Comparison of ENCODE assay signal across 16 cellular contexts in the genomic region with DNA sequence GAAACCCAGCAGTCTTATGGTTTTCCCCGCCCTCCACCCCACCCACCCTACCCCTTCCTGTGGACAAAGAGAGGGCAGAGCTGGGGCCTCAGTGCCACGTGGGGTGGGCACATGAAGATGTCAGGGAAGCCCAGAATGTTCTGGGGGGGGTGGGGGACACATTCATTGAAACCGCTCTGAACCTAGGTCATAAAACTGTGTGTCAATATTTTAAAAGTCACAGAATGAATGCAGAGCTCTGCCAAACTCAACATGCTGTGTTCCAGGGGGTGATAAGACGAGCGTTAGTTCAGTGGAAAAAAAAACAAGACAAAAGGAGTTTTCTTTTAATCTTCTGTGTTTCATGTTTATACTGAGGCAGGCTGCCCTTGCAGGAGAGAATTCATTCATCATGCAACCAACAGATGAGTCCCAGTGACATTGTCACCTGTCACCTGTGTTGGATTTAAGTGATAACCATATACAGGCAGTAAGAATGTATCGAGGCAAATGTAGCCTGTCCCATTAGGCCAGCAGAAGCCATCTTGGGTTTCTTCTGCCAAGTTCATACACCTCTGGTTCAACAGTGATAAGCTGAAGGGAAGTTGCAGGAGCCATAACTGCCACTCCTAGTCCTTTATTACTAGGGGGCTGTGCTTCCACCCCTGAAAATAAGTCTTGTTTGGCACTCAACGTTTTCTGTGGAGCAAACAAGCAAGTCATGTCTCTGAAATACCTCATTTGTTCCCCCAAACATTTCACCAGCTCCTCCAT. TPM values are rescaled to one million over a fixed set of nuclear protein-coding genes. Genes with fewer than 3 reads are reported as not detected.
DNase-seq lines count a peak whose midpoint lies in the region; ATAC-seq and TF ChIP-seq lines count a peak whose summit lies in the region.
"Had no signal": no experiment of that assay in that cellular context is flagged by ENCODE, and none has a peak within 500 bp of the region (broad histone marks: within the 10 kb centered on the region; RNA-seq: fewer than 3 reads in every experiment).

No MANE protein-coding gene starts in this region.

- peak overlapping the region; percentile 42 for H3K27ac Mint-ChIP-seq in endothelial cell (ENCODE audit: unreplicated experiment)

- H3K9me3 Mint-ChIP-seq in endothelial cell (ENCODE audit: unreplicated experiment): no peaks in the 10 kb centered on the region

- H3K4me3 ChIP-seq in right cardiac atrium (ENCODE audit: low read length) (no peak overlapping the region), transverse colon (no peak overlapping the region)
- H3K4me3 ChIP-seq: dorsolateral prefrontal cortex, psoas muscle had no signal

- no peak for TF ChIP-seq POLR2A in transverse colon (IDR thresholded peaks at IDR 0.05)

- H3K9me3 ChIP-seq in right cardiac atrium (ENCODE audit: control insufficient read depth, low read length) (no peaks in the 10 kb centered on the region), transverse colon (no peaks in the 10 kb centered on the region)
- H3K9me3 ChIP-seq: psoas muscle had no signal

- H3K36me3 ChIP-seq in transverse colon: no peaks in the 10 kb centered on the region

- H3K4me3 Mint-ChIP-seq in endothelial cell (ENCODE audit: unreplicated experiment): no peak overlapping the region

- H3K4me1 ChIP-seq in right cardiac atrium (ENCODE audit: control insufficient read depth, insufficient read depth, low read length): no peaks in the 10 kb centered on the region
- H3K4me1 ChIP-seq in transverse colon: peaks cover 0 to 27% (median 12%) of the 10 kb centered on the region in 4 donors

- H3K36me3 Mint-ChIP-seq in endothelial cell (ENCODE audit: low read depth, unreplicated experiment): peaks cover 8% of the 10 kb centered on the region

- TF ChIP-seq EP300 in transverse colon (IDR thresholded peaks at IDR 0.05; ENCODE audit: low read depth): no peak

- peaks cover 31% of the 10 kb centered on the region for H3K4me1 Mint-ChIP-seq in endothelial cell (ENCODE audit: unreplicated experiment)

- peaks cover 8% of the 10 kb centered on the region for H3K27me3 Mint-ChIP-seq in endothelial cell (ENCODE audit: unreplicated experiment)

- ATAC-seq in right cardiac atrium (peak; percentile 68 to 81), left ventricle myocardium superior (no peak), HG03460 (IDR thresholded peaks at IDR 0.05; ENCODE audit: unreplicated experiment) (no peak)
- ATAC-seq: psoas muscle had no signal

- in situ Hi-C loops in transverse colon (cut with MboI; ENCODE audit: low pct_ligation_motif_present in 1 of 4, low pct_unique_long_range_greater_than_20kb in 1 of 4, low sequenced_read_pairs in 3 of 4): loop anchor here (10.0 to 25.0 kb wide), 3 partner anchors 395 to 415 kb away; a partner anchor contains a TSS

- TF ChIP-seq CTCF in VCaP (conservative IDR thresholded peaks at IDR 0.05): no peak
- no peak for TF ChIP-seq CTCF in endothelial cell (IDR thresholded peaks at IDR 0.05; ENCODE audit: unreplicated experiment)
- TF ChIP-seq CTCF in transverse colon (IDR thresholded peaks at IDR 0.05): no peak

- DNase-seq in right cardiac atrium (peak in 2 of 3 donors; percentile 57 to 80), left ventricle myocardium superior (no peak), endothelial cell (ENCODE audit: low spot score) (no peak), transverse colon (peak; percentile 10), mesenteric fat pad (ENCODE audit: low spot score) (no peak), NCI-H510A (lab: John Stamatoyannopoulos, UW) (no peak)
- DNase-seq: AML-193; DMS79 treated with DMSO at 0.1 percent for 48 hours; NCI-H1417; NCI-H446 treated with DMSO at 0.1 percent for 48 hours; stimulated activated CD4-positive, alpha-beta T cell treated with anti-CD3 and anti-CD28 coated beads, Interleukin-2, amount 100 ng/mL, for 48 hours had no signal

- no peak overlapping the region for H3K27ac ChIP-seq in right cardiac atrium (ENCODE audit: low read length)
- peak overlapping the region; percentile 91 for H3K27ac ChIP-seq in VCaP
- no peak overlapping the region for H3K27ac ChIP-seq in transverse colon
- H3K27ac ChIP-seq: psoas muscle had no signal

- intact Hi-C loops in right cardiac atrium (cut with DNase I): loop anchor here in 2 of 4 donors (10.0 kb wide), 2 partner anchors 185 to 395 kb away; a partner anchor contains a TSS
- intact Hi-C loops in left ventricle myocardium superior (cut with micrococcal nuclease): loop anchor here (10.0 kb wide), 1 partner anchor 395 kb away; a partner anchor contains a TSS
- intact Hi-C loops in transverse colon (cut with DNase I; ENCODE audit: low total_unique reads): no loop called here

- 47% methylated on average over 7 of the region's 7 CpGs for WGBS in right cardiac atrium
- WGBS in transverse colon (ENCODE audit: low coverage in 1 of 2), 2 donors: 36 to 37% methylated on average over 5 to 7 of the region's 7 CpGs

- H3K27me3 ChIP-seq in right cardiac atrium (ENCODE audit: control insufficient read depth, insufficient read depth): no peaks in the 10 kb centered on the region
- no peaks in the 10 kb centered on the region for H3K27me3 ChIP-seq in transverse colon
- H3K27me3 ChIP-seq: dorsolateral prefrontal cortex had no signal

RNA-seq across cellular contexts. Expression of a gene that starts 58.3 kb away (rescaled TPM):
- not detected for total RNA-seq in right cardiac atrium
- polyA plus RNA-seq in right cardiac atrium: not detected
- not detected for total RNA-seq in left ventricle myocardium superior
- total RNA-seq in endothelial cell (ENCODE audit: unreplicated experiment): not detected
- total RNA-seq in transverse colon: not detected
- total RNA-seq in mesenteric fat pad: not detected
- total RNA-seq: fibroblast of villous mesenchyme, psoas muscle had no signal
- polyA plus RNA-seq: psoas muscle had no signal

Comparison
In these comparisons a context has a peak if more than half of its experiments do, and no peak if none do; other contexts are left out.
1. ATAC-seq: peak in right cardiac atrium (2 of 2); none in left ventricle myocardium superior (single experiment) and HG03460 (single experiment).
2. DNase-seq: peak in right cardiac atrium (2 of 3) and transverse colon (single experiment); none in left ventricle myocardium superior (single experiment), endothelial cell (single experiment), mesenteric fat pad (single experiment) and NCI-H510A (single experiment).